ENCODE assay signal across 28 cellular contexts in the genomic region with DNA sequence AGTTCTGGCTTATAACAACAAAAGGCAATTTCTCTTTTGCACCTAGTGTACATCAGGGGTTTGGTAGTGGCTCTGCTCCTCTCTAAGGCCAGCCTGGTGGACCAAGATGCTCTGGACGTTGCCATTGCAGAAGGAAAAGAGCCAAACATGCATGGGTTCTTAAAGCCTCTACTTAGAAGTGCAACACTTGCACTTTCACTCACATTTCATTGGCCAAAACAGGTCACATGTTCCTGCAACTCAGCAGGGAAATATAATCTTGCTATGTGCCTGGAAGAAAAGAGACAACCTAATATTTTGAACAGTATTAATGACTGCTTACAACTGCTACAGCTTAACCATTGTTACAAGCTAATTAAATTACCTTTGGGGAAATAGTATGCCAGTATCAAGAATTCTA.
DNase-seq lines count a peak whose midpoint lies in the region; ATAC-seq, FAIRE-seq and TF ChIP-seq lines count a peak whose summit lies in the region.
"Had no signal": no experiment of that assay in that cellular context is flagged by ENCODE, and none has a peak within 500 bp of the region (broad histone marks: within the 10 kb centered on the region; RNA-seq: fewer than 3 reads in every experiment).

No MANE protein-coding gene starts in this region.

- SMC1A ChIA-PET in GM12878 (lab: Charles Lee; ENCODE audit: uncharacterized antibody, unreplicated experiment) = no interaction called here

- 0% methylated on average over 1 of the region's 1 CpG for WGBS in GM12878 (ENCODE audit: insufficient coverage, insufficient replicate concordance, low lambda C conversion rate, missing lambda C conversion rate)

- no peak for TF ChIP-seq RAD21 in GM12878 (IDR thresholded peaks at IDR 0.05; ENCODE audit: insufficient read depth, low read depth, low read length)

- H3K36me3 ChIP-seq in GM12878 (ENCODE audit: control insufficient read depth in 2 of 2, insufficient read depth in 2 of 2, low read length in 1 of 2) = no peaks in the 10 kb centered on the region

- H3K4me1 ChIP-seq in GM12878 (ENCODE audit: control insufficient read depth, insufficient read depth, low read length) = peaks cover 1% of the 10 kb centered on the region; the same call in 1 of the 2 replicates
- H3K4me1 ChIP-seq: Caco-2 had no signal

- no peak overlapping the region for H3K9ac ChIP-seq in GM12878 (ENCODE audit: control insufficient read depth, insufficient read depth, low read length)
- H3K9ac ChIP-seq: KMS-11, SK-N-SH had no signal

- in situ Hi-C loops in GM12878 (cut with MboI) = no loop called here

- intact Hi-C loops in GM12878 (cut with micrococcal nuclease; ENCODE audit: unreplicated experiment) = no loop called here

- TF ChIP-seq POLR2A in GM12878 (IDR thresholded peaks at IDR 0.05; ENCODE audit: low read depth, low read length) = no peak

- no peak for TF ChIP-seq CTCF in GM12878 (IDR thresholded peaks at IDR 0.05 in 2 of 3, conservative IDR thresholded peaks at IDR 0.05 in 1 of 3; ENCODE audit: control insufficient read depth in 2 of 3, extremely low read depth in 1 of 3, insufficient read depth in 1 of 3, low read depth in 3 of 3, low read length in 3 of 3)

- H3K79me2 ChIP-seq in GM12878 (ENCODE audit: control insufficient read depth, insufficient read depth, low read length) = no peaks in the 10 kb centered on the region

- ATAC-seq in GM18511 (IDR thresholded peaks at IDR 0.05; ENCODE audit: unreplicated experiment) (peak; percentile 46), GM21529 (IDR thresholded peaks at IDR 0.05; ENCODE audit: unreplicated experiment) (peak; percentile 55), HG03469 (IDR thresholded peaks at IDR 0.05; ENCODE audit: unreplicated experiment) (peak; percentile 39), GM12878 (peak; percentile 48; the same call in 2 of the 3 replicates), GM19023 (IDR thresholded peaks at IDR 0.05; ENCODE audit: unreplicated experiment) (no peak)
- ATAC-seq: CD8-positive, alpha-beta T cell; GM23338 had no signal

- no peaks in the 10 kb centered on the region; a peak in 1 of 4 replicates for H3K27me3 ChIP-seq in GM12878 (replicated peaks in 1 of 2; ENCODE audit: control insufficient read depth in 2 of 2, insufficient read depth in 2 of 2, low read length in 1 of 2)

- no peak overlapping the region for H3K4me3 ChIP-seq in GM12878
- H3K4me3 ChIP-seq: GM23338 had no signal

- no peak overlapping the region for H3K27ac ChIP-seq in GM12878 (ENCODE audit: control insufficient read depth, insufficient read depth)
- H3K27ac ChIP-seq: C4-2B, KMS-11 had no signal

- FAIRE-seq in GM12878 (lab: Jason Lieb, UNC) = no peak
- FAIRE-seq: GM12892 had no signal

- H2AFZ ChIP-seq in GM12878 (ENCODE audit: control insufficient read depth, low read depth, low read length) = no peak overlapping the region
- H2AFZ ChIP-seq: GM23338 had no signal

- no peak for TF ChIP-seq EP300 in GM12878 (IDR thresholded peaks at IDR 0.05; ENCODE audit: borderline replicate concordance in 1 of 2, control insufficient read depth in 1 of 2, low read depth in 2 of 2, low read length in 2 of 2)

- CTCF ChIA-PET in GM12878 (lab: Yijun Ruan, JAX) = no interaction called here

- DNase-seq in GM12878 (ENCODE audit: low read depth, low spot score) (no peak), globus pallidus (ENCODE audit: low spot score) (no peak), NOMO-1 (lab: John Stamatoyannopoulos, UW; ENCODE audit: unreplicated experiment in 2 of 2) (no peak), middle frontal gyrus (ENCODE audit: extremely low spot score, low spot score) (no peak)
- DNase-seq: Caco-2; CD8-positive, alpha-beta T cell; DMS 273 treated with DMSO at 0.1 percent for 48 hours; DMS79; EL; GDM1; H9; NCI-H1092 treated with DMSO at 0.1 percent for 48 hours; NCI-H1436 treated with DMSO at 0.1 percent for 48 hours; NCI-H1930; NCI-H2107; NCI-H446 treated with DMSO at 0.1 percent for 48 hours; NCI-H526; SK-N-SH; SW 1271; T-helper 9 cell had no signal

- BruUV-seq in GM12878 (replicated peaks; lab: Mats Ljungman, UMichigan) = no TSS peak

- no peaks in the 10 kb centered on the region for H3K9me3 ChIP-seq in GM12878 (replicated peaks; ENCODE audit: control insufficient read depth, insufficient read depth, low read length)
- H3K9me3 ChIP-seq: Caco-2, SK-N-SH had no signal

- no peak overlapping the region for H3K4me2 ChIP-seq in GM12878 (ENCODE audit: control insufficient read depth, insufficient read depth)
- H3K4me2 ChIP-seq: GM23338, KMS-11, SK-N-SH had no signal

- POLR2A ChIA-PET in GM12878 (lab: Charles Lee) = no interaction called here

- RAD21 ChIA-PET in GM12878 (lab: Charles Lee; ENCODE audit: unreplicated experiment) = interaction anchor here (0.6 kb wide), 1 partner anchor 41 kb away, joined by 4 read pairs; no protein-coding TSS in a partner anchor

- H4K20me1 ChIP-seq in GM12878 (ENCODE audit: control insufficient read depth, insufficient read depth) = no peaks in the 10 kb centered on the region

TF ChIP-seq in GM12878, 131 proteins besides CTCF, POLR2A, EP300 and RAD21 (continues in another document):
- TF ChIP-seq, protein P1, sequence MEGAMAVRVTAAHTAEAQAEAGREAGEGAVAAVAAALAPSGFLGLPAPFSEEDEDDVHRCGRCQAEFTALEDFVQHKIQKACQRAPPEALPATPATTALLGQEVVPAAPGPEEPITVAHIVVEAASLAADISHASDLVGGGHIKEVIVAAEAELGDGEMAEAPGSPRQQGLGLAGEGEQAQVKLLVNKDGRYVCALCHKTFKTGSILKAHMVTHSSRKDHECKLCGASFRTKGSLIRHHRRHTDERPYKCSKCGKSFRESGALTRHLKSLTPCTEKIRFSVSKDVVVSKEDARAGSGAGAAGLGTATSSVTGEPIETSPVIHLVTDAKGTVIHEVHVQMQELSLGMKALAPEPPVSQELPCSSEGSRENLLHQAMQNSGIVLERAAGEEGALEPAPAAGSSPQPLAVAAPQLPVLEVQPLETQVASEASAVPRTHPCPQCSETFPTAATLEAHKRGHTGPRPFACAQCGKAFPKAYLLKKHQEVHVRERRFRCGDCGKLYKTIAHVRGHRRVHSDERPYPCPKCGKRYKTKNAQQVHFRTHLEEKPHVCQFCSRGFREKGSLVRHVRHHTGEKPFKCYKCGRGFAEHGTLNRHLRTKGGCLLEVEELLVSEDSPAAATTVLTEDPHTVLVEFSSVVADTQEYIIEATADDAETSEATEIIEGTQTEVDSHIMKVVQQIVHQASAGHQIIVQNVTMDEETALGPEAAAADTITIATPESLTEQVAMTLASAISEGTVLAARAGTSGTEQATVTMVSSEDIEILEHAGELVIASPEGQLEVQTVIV (IDR thresholded peaks at IDR 0.05; ENCODE audit: borderline replicate concordance, partially characterized antibody) = no peak
- TF ChIP-seq SP1 (IDR thresholded peaks at IDR 0.05; ENCODE audit: low read depth, low read length) (no peak), YBX1 (IDR thresholded peaks at IDR 0.05) (no peak), NFYA (IDR thresholded peaks at IDR 0.05; ENCODE audit: borderline replicate concordance, low read depth, low read length) (no peak), NBN (IDR thresholded peaks at IDR 0.05) (no peak), CHD4 (IDR thresholded peaks at IDR 0.05) (no peak), KDM1A (IDR thresholded peaks at IDR 0.05; ENCODE audit: borderline replicate concordance) (no peak), RB1 (IDR thresholded peaks at IDR 0.05; ENCODE audit: borderline replicate concordance) (no peak)
- TF ChIP-seq, protein P2, sequence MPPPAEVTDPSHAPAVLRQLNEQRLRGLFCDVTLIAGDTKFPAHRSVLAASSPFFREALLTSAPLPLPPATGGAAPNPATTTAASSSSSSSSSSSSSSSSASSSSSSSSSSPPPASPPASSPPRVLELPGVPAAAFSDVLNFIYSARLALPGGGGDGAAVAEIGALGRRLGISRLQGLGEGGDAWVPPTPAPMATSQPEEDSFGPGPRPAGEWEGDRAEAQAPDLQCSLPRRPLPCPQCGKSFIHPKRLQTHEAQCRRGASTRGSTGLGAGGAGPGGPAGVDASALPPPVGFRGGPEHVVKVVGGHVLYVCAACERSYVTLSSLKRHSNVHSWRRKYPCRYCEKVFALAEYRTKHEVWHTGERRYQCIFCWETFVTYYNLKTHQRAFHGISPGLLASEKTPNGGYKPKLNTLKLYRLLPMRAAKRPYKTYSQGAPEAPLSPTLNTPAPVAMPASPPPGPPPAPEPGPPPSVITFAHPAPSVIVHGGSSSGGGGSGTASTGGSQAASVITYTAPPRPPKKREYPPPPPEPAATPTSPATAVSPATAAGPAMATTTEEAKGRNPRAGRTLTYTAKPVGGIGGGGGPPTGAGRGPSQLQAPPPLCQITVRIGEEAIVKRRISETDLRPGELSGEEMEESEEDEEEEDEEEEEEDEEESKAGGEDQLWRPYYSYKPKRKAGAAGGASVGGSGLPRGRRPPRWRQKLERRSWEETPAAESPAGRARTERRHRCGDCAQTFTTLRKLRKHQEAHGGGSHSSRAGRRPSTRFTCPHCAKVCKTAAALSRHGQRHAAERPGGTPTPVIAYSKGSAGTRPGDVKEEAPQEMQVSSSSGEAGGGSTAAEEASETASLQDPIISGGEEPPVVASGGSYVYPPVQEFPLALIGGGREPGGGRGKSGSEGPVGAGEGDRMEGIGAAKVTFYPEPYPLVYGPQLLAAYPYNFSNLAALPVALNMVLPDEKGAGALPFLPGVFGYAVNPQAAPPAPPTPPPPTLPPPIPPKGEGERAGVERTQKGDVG (CRISPR knock-in tag; IDR thresholded peaks at IDR 0.05) = no peak
- TF ChIP-seq, protein P3, sequence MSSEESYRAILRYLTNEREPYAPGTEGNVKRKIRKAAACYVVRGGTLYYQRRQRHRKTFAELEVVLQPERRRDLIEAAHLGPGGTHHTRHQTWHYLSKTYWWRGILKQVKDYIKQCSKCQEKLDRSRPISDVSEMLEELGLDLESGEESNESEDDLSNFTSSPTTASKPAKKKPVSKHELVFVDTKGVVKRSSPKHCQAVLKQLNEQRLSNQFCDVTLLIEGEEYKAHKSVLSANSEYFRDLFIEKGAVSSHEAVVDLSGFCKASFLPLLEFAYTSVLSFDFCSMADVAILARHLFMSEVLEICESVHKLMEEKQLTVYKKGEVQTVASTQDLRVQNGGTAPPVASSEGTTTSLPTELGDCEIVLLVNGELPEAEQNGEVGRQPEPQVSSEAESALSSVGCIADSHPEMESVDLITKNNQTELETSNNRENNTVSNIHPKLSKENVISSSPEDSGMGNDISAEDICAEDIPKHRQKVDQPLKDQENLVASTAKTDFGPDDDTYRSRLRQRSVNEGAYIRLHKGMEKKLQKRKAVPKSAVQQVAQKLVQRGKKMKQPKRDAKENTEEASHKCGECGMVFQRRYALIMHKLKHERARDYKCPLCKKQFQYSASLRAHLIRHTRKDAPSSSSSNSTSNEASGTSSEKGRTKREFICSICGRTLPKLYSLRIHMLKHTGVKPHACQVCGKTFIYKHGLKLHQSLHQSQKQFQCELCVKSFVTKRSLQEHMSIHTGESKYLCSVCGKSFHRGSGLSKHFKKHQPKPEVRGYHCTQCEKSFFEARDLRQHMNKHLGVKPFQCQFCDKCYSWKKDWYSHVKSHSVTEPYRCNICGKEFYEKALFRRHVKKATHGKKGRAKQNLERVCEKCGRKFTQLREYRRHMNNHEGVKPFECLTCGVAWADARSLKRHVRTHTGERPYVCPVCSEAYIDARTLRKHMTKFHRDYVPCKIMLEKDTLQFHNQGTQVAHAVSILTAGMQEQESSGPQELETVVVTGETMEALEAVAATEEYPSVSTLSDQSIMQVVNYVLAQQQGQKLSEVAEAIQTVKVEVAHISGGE (CRISPR knock-in tag; IDR thresholded peaks at IDR 0.05) = no peak
